Comparison of ENCODE assay signal across 32 cellular contexts in genomic region chr17:7097940-7098339, GRCh38. TPM values are rescaled to one million over a fixed set of nuclear protein-coding genes. Genes with fewer than 3 reads are reported as not detected.
"Had no signal": no experiment of that assay in that cellular context is flagged by ENCODE, and none has a peak within 500 bp of the region (broad histone marks: within the 10 kb centered on the region; RNA-seq: fewer than 3 reads in every experiment).

No MANE protein-coding gene starts in this region.

- FAIRE-seq: kidney had no signal

- H3K27ac ChIP-seq: breast epithelium, colonic mucosa, neutrophil, right lobe of liver, skin epidermis, testis, transverse colon had no signal

- DNase-seq: activated CD4-positive, alpha-beta memory T cell treated with anti-CD3 and anti-CD28 coated beads, Interleukin-2, amount 10 ng/mL, durations not matched to agents 7 days and 5 days; activated CD4-positive, alpha-beta T cell treated with anti-CD3 and anti-CD28 coated beads, Interleukin-2, amount 10 ng/mL, durations not matched to agents 24 days and 14 days; activated CD4-positive, CD25-positive, alpha-beta regulatory T cell treated with anti-CD3 and anti-CD28 coated beads, Interleukin-2, amount 50 U/mL, for 72 hours; activated CD8-positive, alpha-beta memory T cell treated with anti-CD3 and anti-CD28 coated beads, Interleukin-2, amount 50 U/mL, for 48 hours; activated gamma-delta T cell; activated naive CD4-positive, alpha-beta T cell treated with anti-CD3 and anti-CD28 coated beads, Interleukin-2, amount 50 U/mL, for 16 hours; activated T-cell treated with anti-CD3 and anti-CD28 coated beads, Interleukin-2, amount 50 U/mL, for 24 hours; colonic mucosa; effector memory CD8-positive, alpha-beta T cell; erythroblast; head of caudate nucleus; hippocampal formation; kidney; left colon; naive B cell; nephron progenitor cell; right lobe of liver; stimulated activated CD4-positive, alpha-beta T cell treated with anti-CD3 and anti-CD28 coated beads, Interleukin-12 subunit alpha, Interleukin-12 subunit beta, amount 100 ng/mL, for 4 hours; stimulated activated CD4-positive, alpha-beta T cell treated with anti-CD3 and anti-CD28 coated beads, Interleukin-4, amount 100 ng/mL, for 1 hour; stimulated activated naive CD8-positive, alpha-beta T cell treated with anti-CD3 and anti-CD28 coated beads, Interleukin-15, Interleukin-2, amounts not matched to agents 100 U/mL and 50 U/mL, for 24 hours; T-helper 9 cell; testis; transverse colon had no signal

- ATAC-seq: effector memory CD8-positive, alpha-beta T cell; left colon; stimulated activated naive CD8-positive, alpha-beta T cell treated with anti-CD3 and anti-CD28 coated beads, Interleukin-15, Interleukin-2, amounts not matched to agents 100 U/mL and 50 U/mL, for 24 hours had no signal

- H3K4me3 Mint-ChIP-seq: activated CD4-positive, alpha-beta memory T cell treated with anti-CD3 and anti-CD28 coated beads, Interleukin-2, amount 10 ng/mL, durations not matched to agents 7 days and 5 days; activated CD4-positive, alpha-beta T cell treated with anti-CD3 and anti-CD28 coated beads, Interleukin-2, amount 10 ng/mL, durations not matched to agents 24 days and 14 days; activated T-cell treated with anti-CD3 and anti-CD28 coated beads, Interleukin-2, amount 50 U/mL, for 24 hours; central memory CD8-positive, alpha-beta T cell; effector memory CD8-positive, alpha-beta T cell; mesothelial cell of epicardium; nephron progenitor cell had no signal

- H3K27ac Mint-ChIP-seq: activated CD4-positive, alpha-beta memory T cell treated with anti-CD3 and anti-CD28 coated beads, Interleukin-2, amount 10 ng/mL, durations not matched to agents 7 days and 5 days; activated CD4-positive, alpha-beta T cell treated with anti-CD3 and anti-CD28 coated beads, Interleukin-2, amount 10 ng/mL, durations not matched to agents 24 days and 14 days; activated T-cell treated with anti-CD3 and anti-CD28 coated beads, Interleukin-2, amount 50 U/mL, for 24 hours; effector memory CD8-positive, alpha-beta T cell; mesothelial cell of epicardium; nephron progenitor cell; progenitor cell of endocrine pancreas had no signal

- H3K4me3 ChIP-seq: breast epithelium, colonic mucosa, right lobe of liver, skin epidermis, testis, transverse colon had no signal

- H3K4me1 ChIP-seq: breast epithelium, colonic mucosa, testis, transverse colon had no signal

- H3K36me3 ChIP-seq: breast epithelium, colonic mucosa, neutrophil, transverse colon had no signal

- H3K36me3 Mint-ChIP-seq: mesothelial cell of epicardium had no signal

- H3K27me3 ChIP-seq: colonic mucosa, right lobe of liver, testis had no signal

- H3K9me3 ChIP-seq: breast epithelium, colonic mucosa, neutrophil, right lobe of liver, testis, transverse colon had no signal

- H3K9me3 Mint-ChIP-seq: activated CD4-positive, alpha-beta memory T cell treated with anti-CD3 and anti-CD28 coated beads, Interleukin-2, amount 10 ng/mL, durations not matched to agents 7 days and 5 days; activated CD4-positive, alpha-beta T cell treated with anti-CD3 and anti-CD28 coated beads, Interleukin-2, amount 10 ng/mL, durations not matched to agents 24 days and 14 days; activated T-cell treated with anti-CD3 and anti-CD28 coated beads, Interleukin-2, amount 50 U/mL, for 24 hours; central memory CD8-positive, alpha-beta T cell; effector memory CD8-positive, alpha-beta T cell; mesothelial cell of epicardium had no signal

- H3K4me1 Mint-ChIP-seq: activated CD4-positive, alpha-beta T cell treated with anti-CD3 and anti-CD28 coated beads, Interleukin-2, amount 10 ng/mL, durations not matched to agents 24 days and 14 days; mesothelial cell of epicardium had no signal

RNA-seq across cellular contexts. Expression of gene ASGR2, which starts 16.7 kb away (rescaled TPM):
- total RNA-seq: activated CD4-positive, alpha-beta memory T cell treated with anti-CD3 and anti-CD28 coated beads, Interleukin-2, amount 10 ng/mL, durations not matched to agents 7 days and 5 days; activated CD4-positive, alpha-beta T cell treated with anti-CD3 and anti-CD28 coated beads, Interleukin-2, amount 10 ng/mL, durations not matched to agents 24 days and 14 days; mesothelial cell of epicardium; osteocyte; renal cortical epithelial cell; urinary bladder had no signal

RNA-seq across cellular contexts. Expression of gene CLEC10A, which starts 17.9 kb away (rescaled TPM):
- total RNA-seq: activated CD4-positive, alpha-beta memory T cell treated with anti-CD3 and anti-CD28 coated beads, Interleukin-2, amount 10 ng/mL, durations not matched to agents 7 days and 5 days; activated CD4-positive, alpha-beta T cell treated with anti-CD3 and anti-CD28 coated beads, Interleukin-2, amount 10 ng/mL, durations not matched to agents 24 days and 14 days; mesothelial cell of epicardium; osteocyte; progenitor cell of endocrine pancreas; renal cortical epithelial cell had no signal

RNA-seq across cellular contexts. Expression of gene SLC16A11, which starts 54.0 kb away (rescaled TPM):
- total RNA-seq: renal cortical epithelial cell, urinary bladder had no signal
